Comparison of ENCODE assay signal across 8 cellular contexts in the genomic region with DNA sequence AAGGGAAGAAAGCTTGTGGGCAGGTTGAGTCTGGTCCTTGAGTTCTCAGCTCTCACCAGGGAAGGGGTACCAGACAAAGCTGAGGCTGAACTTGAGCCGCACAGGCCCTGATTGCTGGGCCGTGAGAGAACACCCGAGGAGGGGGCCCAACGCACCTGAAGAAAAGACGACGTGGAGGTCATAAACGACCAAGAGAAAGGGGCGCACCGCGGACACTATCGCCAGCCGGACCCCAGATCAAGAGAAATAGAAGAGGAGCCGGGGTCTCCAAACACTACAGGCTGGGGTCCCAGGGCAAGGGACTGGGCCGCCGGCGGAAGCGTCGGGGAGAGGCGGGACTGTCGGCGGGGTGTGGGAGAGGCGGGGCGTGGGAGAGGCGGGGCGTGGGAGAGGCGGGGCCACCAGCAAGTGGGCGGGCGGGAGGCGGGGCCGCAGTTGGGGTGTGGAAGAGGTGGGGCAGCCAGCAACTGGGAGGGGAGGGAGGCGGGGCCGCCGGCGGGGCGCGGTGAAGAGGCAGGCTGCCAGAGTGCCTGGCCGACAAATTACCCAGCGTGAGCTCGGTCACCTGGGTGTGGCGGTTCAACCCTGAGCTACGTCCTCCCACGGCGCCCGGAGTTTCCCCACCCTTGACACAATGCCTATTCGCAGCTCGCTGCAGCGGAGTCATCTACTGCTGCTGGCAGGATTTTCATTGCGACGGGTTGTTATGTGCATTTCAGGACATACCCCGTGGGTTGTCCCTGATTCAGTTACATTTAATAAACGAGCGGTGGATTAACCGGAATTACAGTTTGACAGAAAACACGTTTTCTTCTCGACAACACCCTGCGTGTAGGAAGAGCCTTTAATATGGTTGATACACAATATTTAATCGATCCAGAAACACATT. TPM values are rescaled to one million over a fixed set of nuclear protein-coding genes. Genes with fewer than 3 reads are reported as not detected.
A peak's percentile ranks its signal among the peaks of the same experiment; 100 is the strongest.
DNase-seq lines count a peak whose midpoint lies in the region; ATAC-seq lines count a peak whose summit lies in the region.

No MANE protein-coding gene starts in this region.

- no peaks in the 10 kb centered on the region for H3K27me3 ChIP-seq in esophagus (ENCODE audit: control insufficient read depth in 1 of 2, insufficient read depth in 2 of 2, low read length in 2 of 2)
- H3K27me3 ChIP-seq in muscle layer of colon (ENCODE audit: control insufficient read depth in 1 of 2, insufficient read depth in 2 of 2, low read length in 2 of 2): no peaks in the 10 kb centered on the region

- DNase-seq in DMS53 treated with DMSO at 0.1 percent for 48 hours (lab: John Stamatoyannopoulos, UW; ENCODE audit: unreplicated experiment) (peak; percentile 80), OCI-M2 (lab: John Stamatoyannopoulos, UW; ENCODE audit: unreplicated experiment) (peak; percentile 72)
- DNase-seq in Jurkat, Clone E6-1 (ENCODE audit: low read depth, low spot score): peak; percentile 90
- peak; percentile 97 for DNase-seq in activated T-cell treated with anti-CD3 and anti-CD28 coated beads, Interleukin-2, amount 50 U/mL, for 1 hour
- DNase-seq in stimulated activated CD8-positive, alpha-beta memory T cell treated with anti-CD3 and anti-CD28 coated beads, Interleukin-4, amount 100 ng/mL, for 48 hours: peak; percentile 99

- H3K4me3 ChIP-seq in Jurkat, Clone E6-1 (ENCODE audit: low read length): peak overlapping the region; percentile 80
- H3K4me3 ChIP-seq in esophagus (ENCODE audit: low read depth in 1 of 2, low read length in 2 of 2) (peak overlapping the region; percentile 64 to 67), muscle layer of colon (ENCODE audit: low read depth in 1 of 2, low read length in 2 of 2) (peak overlapping the region; percentile 57 to 85)

- no peaks in the 10 kb centered on the region for H3K9me3 ChIP-seq in esophagus (ENCODE audit: control insufficient read depth in 2 of 2, insufficient read depth in 1 of 2, low read depth in 1 of 2, low read length in 1 of 2)
- H3K9me3 ChIP-seq in muscle layer of colon (ENCODE audit: low read length): no peaks in the 10 kb centered on the region

- WGBS in esophagus, 2 donors: 0 to 1% methylated on average over 56 to 57 of the region's 57 CpGs

- H3K27ac ChIP-seq in esophagus (ENCODE audit: low read depth in 2 of 2, low read length in 1 of 2): peak overlapping the region; percentile 99
- H3K27ac ChIP-seq in muscle layer of colon (ENCODE audit: low read depth, low read length): peak overlapping the region; percentile 90

- peak overlapping the region; percentile 93 for H3K9ac ChIP-seq in muscle layer of colon (ENCODE audit: low read length)

- no peaks in the 10 kb centered on the region for H3K4me1 ChIP-seq in esophagus (ENCODE audit: control insufficient read depth in 2 of 2, insufficient read depth in 2 of 2, low read length in 1 of 2)
- peaks cover 14% of the 10 kb centered on the region for H3K4me1 ChIP-seq in muscle layer of colon (ENCODE audit: insufficient read depth, low read length)

- ATAC-seq in GM21723 (IDR thresholded peaks at IDR 0.05; ENCODE audit: unreplicated experiment): peak; percentile 86

- H3K36me3 ChIP-seq in esophagus (ENCODE audit: control insufficient read depth in 2 of 2, insufficient read depth in 2 of 2, low read length in 1 of 2) (no peaks in the 10 kb centered on the region), muscle layer of colon (ENCODE audit: insufficient read depth, low read length) (no peaks in the 10 kb centered on the region)

RNA-seq across cellular contexts. Expression of gene NEMF, which starts 15.5 kb away (rescaled TPM):
- 29.2 TPM for polyA plus RNA-seq in Jurkat, Clone E6-1 (2012; ENCODE audit: insufficient read depth, insufficient read length)
- polyA plus RNA-seq in esophagus: 10 to 100 TPM; 19.9 to 40.2 TPM

RNA-seq across cellular contexts. Expression of gene ARF6, which starts 24.8 kb away (rescaled TPM):
- 29.5 TPM for polyA plus RNA-seq in Jurkat, Clone E6-1 (2012; ENCODE audit: insufficient read depth, insufficient read length)
- 100 to 1,000 TPM in 1 of 2 donors, 10 to 100 TPM in 1; 80.9 to 112 TPM for polyA plus RNA-seq in esophagus

Comparison
In these comparisons a context has a peak if more than half of its experiments do, and no peak if none do; other contexts are left out.
1. Peak in every context shown above with its lines: DNase-seq, ATAC-seq, H3K4me3 ChIP-seq and H3K27ac ChIP-seq.